In genomic region chr1:14983277-14983676, GRCh38 we compare ENCODE assay signal across 27 cellular contexts.
DNase-seq lines count a peak whose midpoint lies in the region; ATAC-seq and TF ChIP-seq lines count a peak whose summit lies in the region.
"Had no signal": no experiment of that assay in that cellular context is flagged by ENCODE, and none has a peak within 500 bp of the region (broad histone marks: within the 10 kb centered on the region; RNA-seq: fewer than 3 reads in every experiment).

No MANE protein-coding gene starts in this region.

- H3K4me2 ChIP-seq in Loucy (ENCODE audit: low read depth, low read length, poor library complexity, severe bottlenecking): no peak overlapping the region
- H3K4me2 ChIP-seq: smooth muscle cell had no signal

- no peak overlapping the region for H3K4me3 ChIP-seq in Loucy (ENCODE audit: low read length, poor library complexity, severe bottlenecking)
- H3K4me3 ChIP-seq in endodermal cell (ENCODE audit: low read length): no peak overlapping the region
- H3K4me3 ChIP-seq: adrenal gland, psoas muscle, SJSA1, smooth muscle cell, upper lobe of right lung had no signal

- DNase-seq in activated naive CD4-positive, alpha-beta T cell treated with anti-CD3 and anti-CD28 coated beads for 36 hours: peak; percentile 9
- no peak for DNase-seq in activated naive CD4-positive, alpha-beta T cell treated with Interleukin-2 at 50 U/mL for 16 hours
- peak; percentile 69 for DNase-seq in endodermal cell
- no peak for DNase-seq in NCI-H226
- no peak for DNase-seq in cerebellar nuclear complex (lab: John Stamatoyannopoulos, UW)
- no peak for DNase-seq in activated CD8-positive, alpha-beta memory T cell treated with anti-CD3 and anti-CD28 coated beads for 24 hours
- DNase-seq: ACHN; activated CD8-positive, alpha-beta memory T cell treated with anti-CD3 and anti-CD28 coated beads, Interleukin-2, amount 10 ng/mL, durations not matched to agents 7 days and 5 days; adrenal gland; dermis blood vessel endothelial cell; foreskin melanocyte; GOT3; hypothalamus; kidney; mammary epithelial cell; NCI-H1436; psoas muscle; stimulated activated CD4-positive, alpha-beta T cell treated with anti-CD3 and anti-CD28 coated beads, Interleukin-4, amount 100 ng/mL, for 4 hours; upper lobe of right lung had no signal

- no peak for ATAC-seq in GM18867 (IDR thresholded peaks at IDR 0.05; ENCODE audit: unreplicated experiment)
- ATAC-seq: activated CD8-positive, alpha-beta memory T cell treated with anti-CD3 and anti-CD28 coated beads, Interleukin-2, amount 10 ng/mL, durations not matched to agents 7 days and 5 days; Panc1; psoas muscle; upper lobe of right lung had no signal

- H3K27me3 Mint-ChIP-seq in activated naive CD4-positive, alpha-beta T cell treated with anti-CD3 and anti-CD28 coated beads for 36 hours (ENCODE audit: low read depth): no peaks in the 10 kb centered on the region
- H3K27me3 Mint-ChIP-seq in endodermal cell (ENCODE audit: insufficient read depth): no peaks in the 10 kb centered on the region
- H3K27me3 Mint-ChIP-seq: activated CD8-positive, alpha-beta memory T cell treated with anti-CD3 and anti-CD28 coated beads, Interleukin-2, amount 10 ng/mL, durations not matched to agents 7 days and 5 days had no signal

- H3K27ac ChIP-seq in endodermal cell (ENCODE audit: low read depth, low read length): no peak overlapping the region
- H3K27ac ChIP-seq: C4-2B, psoas muscle, SJSA1, upper lobe of right lung had no signal

- no peaks in the 10 kb centered on the region for H3K9me3 Mint-ChIP-seq in activated naive CD4-positive, alpha-beta T cell treated with anti-CD3 and anti-CD28 coated beads for 36 hours
- no peaks in the 10 kb centered on the region for H3K9me3 Mint-ChIP-seq in endodermal cell
- H3K9me3 Mint-ChIP-seq: activated T-helper 2 cell treated with anti-CD3 and anti-CD28 coated beads, Interferon-gamma antibody, Interleukin-2, Interleukin-4, amounts not matched to agents 10 μg/mL and 5 μg/mL and 100 μg/mL, durations not matched to agents 14 hours and 24 hours and 36 hours; nephron had no signal

- H2AFZ ChIP-seq in Loucy (ENCODE audit: low read length): no peak overlapping the region

- CTCF ChIA-PET in activated naive CD4-positive, alpha-beta T cell treated with anti-CD3 and anti-CD28 coated beads for 36 hours (lab: Charles Lee): no interaction called here

- WGBS in endodermal cell (ENCODE audit: insufficient coverage in 1 of 2, insufficient read length in 1 of 2), 2 experiments: 88 to 89% methylated on average over 9 to 13 of the region's 13 CpGs

- intact Hi-C loops in activated naive CD4-positive, alpha-beta T cell treated with anti-CD3 and anti-CD28 coated beads for 36 hours (cut with micrococcal nuclease): no loop called here

- H3K36me3 Mint-ChIP-seq in activated naive CD4-positive, alpha-beta T cell treated with anti-CD3 and anti-CD28 coated beads for 36 hours (ENCODE audit: low read depth): no peaks in the 10 kb centered on the region
- no peaks in the 10 kb centered on the region for H3K36me3 Mint-ChIP-seq in endodermal cell (ENCODE audit: low read depth)
- H3K36me3 Mint-ChIP-seq: activated CD8-positive, alpha-beta memory T cell treated with anti-CD3 and anti-CD28 coated beads, Interleukin-2, amount 10 ng/mL, durations not matched to agents 7 days and 5 days had no signal

- no peak overlapping the region for H3K27ac Mint-ChIP-seq in activated naive CD4-positive, alpha-beta T cell treated with anti-CD3 and anti-CD28 coated beads for 36 hours
- no peak overlapping the region for H3K27ac Mint-ChIP-seq in endodermal cell
- H3K27ac Mint-ChIP-seq: activated CD8-positive, alpha-beta memory T cell treated with anti-CD3 and anti-CD28 coated beads, Interleukin-2, amount 10 ng/mL, durations not matched to agents 7 days and 5 days; activated T-helper 2 cell treated with anti-CD3 and anti-CD28 coated beads, Interferon-gamma antibody, Interleukin-2, Interleukin-4, amounts not matched to agents 10 μg/mL and 5 μg/mL and 100 μg/mL, durations not matched to agents 14 hours and 24 hours and 36 hours; nephron had no signal

- H3K79me2 ChIP-seq in Loucy (ENCODE audit: insufficient read depth, low read length): no peaks in the 10 kb centered on the region

- H3K4me1 Mint-ChIP-seq in activated naive CD4-positive, alpha-beta T cell treated with anti-CD3 and anti-CD28 coated beads for 36 hours (ENCODE audit: low read depth): peaks cover 5% of the 10 kb centered on the region
- no peaks in the 10 kb centered on the region for H3K4me1 Mint-ChIP-seq in endodermal cell

- H3K4me3 Mint-ChIP-seq in activated naive CD4-positive, alpha-beta T cell treated with anti-CD3 and anti-CD28 coated beads for 36 hours: no peak overlapping the region
- H3K4me3 Mint-ChIP-seq in endodermal cell: no peak overlapping the region
- H3K4me3 Mint-ChIP-seq: activated CD8-positive, alpha-beta memory T cell treated with anti-CD3 and anti-CD28 coated beads, Interleukin-2, amount 10 ng/mL, durations not matched to agents 7 days and 5 days; nephron had no signal

- no peaks in the 10 kb centered on the region for H3F3A ChIP-seq in Loucy (ENCODE audit: low read depth)

- H3K36me3 ChIP-seq in Loucy (ENCODE audit: insufficient read depth, low read length): no peaks in the 10 kb centered on the region
- no peaks in the 10 kb centered on the region for H3K36me3 ChIP-seq in endodermal cell (ENCODE audit: control insufficient read depth, insufficient read depth, low read length)
- H3K36me3 ChIP-seq: adrenal gland, SJSA1, upper lobe of right lung had no signal

- no peaks in the 10 kb centered on the region for H3K9me2 ChIP-seq in Loucy (replicated peaks; ENCODE audit: low read depth, low read length)

- H3K9ac ChIP-seq in Loucy (ENCODE audit: low read depth, low read length, poor library complexity, severe bottlenecking) (no peak overlapping the region), endodermal cell (ENCODE audit: extremely low read depth, low read length, poor library complexity, severe bottlenecking) (no peak overlapping the region)

- H3K4me1 ChIP-seq in Loucy (ENCODE audit: insufficient read depth, low read length, poor library complexity, severe bottlenecking) (no peaks in the 10 kb centered on the region), endodermal cell (ENCODE audit: control insufficient read depth, insufficient read depth, low read length) (no peaks in the 10 kb centered on the region)
- H3K4me1 ChIP-seq: psoas muscle, SJSA1 had no signal

- no peaks in the 10 kb centered on the region for H4K20me1 ChIP-seq in Loucy (ENCODE audit: insufficient read depth, low read length, poor library complexity, severe bottlenecking)

- H3K9me3 ChIP-seq in Loucy (ENCODE audit: insufficient read depth, low read depth, low read length): no peaks in the 10 kb centered on the region
- H3K9me3 ChIP-seq in endodermal cell (ENCODE audit: control insufficient read depth, low read length): no peaks in the 10 kb centered on the region
- H3K9me3 ChIP-seq: adrenal gland, psoas muscle, SJSA1, upper lobe of right lung had no signal

- H3K27me3 ChIP-seq in Loucy (ENCODE audit: insufficient read depth, low read length, poor library complexity, severe bottlenecking) (no peaks in the 10 kb centered on the region), endodermal cell (ENCODE audit: control insufficient read depth, insufficient read depth, low read length, poor library complexity, severe bottlenecking) (no peaks in the 10 kb centered on the region)
- H3K27me3 ChIP-seq: adrenal gland, SJSA1, upper lobe of right lung had no signal

- TF ChIP-seq CTCF in Loucy (conservative IDR thresholded peaks at IDR 0.05; ENCODE audit: low read length): peak; percentile 47
- peak; percentile 51 for TF ChIP-seq CTCF in endodermal cell (conservative IDR thresholded peaks at IDR 0.05)

Comparison
In these comparisons a context has a peak if more than half of its experiments do, and no peak if none do; other contexts are left out.
1. DNase-seq: peak in activated naive CD4-positive, alpha-beta T cell treated with anti-CD3 and anti-CD28 coated beads for 36 hours (single experiment) and endodermal cell (single experiment); none in activated naive CD4-positive, alpha-beta T cell treated with Interleukin-2 at 50 U/mL for 16 hours (single experiment), NCI-H226 (single experiment), cerebellar nuclear complex (0 of 2) and activated CD8-positive, alpha-beta memory T cell treated with anti-CD3 and anti-CD28 coated beads for 24 hours (single experiment).